ENCODE assay signal across 18 cellular contexts in genomic region chr4:182126567-182126966, GRCh38.
DNase-seq lines count a peak whose midpoint lies in the region; ATAC-seq and TF ChIP-seq lines count a peak whose summit lies in the region.
"Had no signal": no experiment of that assay in that cellular context is flagged by ENCODE, and none has a peak within 500 bp of the region (broad histone marks: within the 10 kb centered on the region; RNA-seq: fewer than 3 reads in every experiment).

No MANE protein-coding gene starts in this region.

- no peak for TF ChIP-seq CTCF in RWPE2 (IDR thresholded peaks at IDR 0.05; ENCODE audit: poor library complexity, severe bottlenecking)
- TF ChIP-seq CTCF in fibroblast of lung (conservative IDR thresholded peaks at IDR 0.05 in 1 of 2, IDR thresholded peaks at IDR 0.05 in 1 of 2; ENCODE audit: low read depth in 1 of 2, low read length in 2 of 2), result no peak
- no peak for TF ChIP-seq CTCF in smooth muscle cell (IDR thresholded peaks at IDR 0.05; ENCODE audit: borderline replicate concordance, insufficient read depth, poor library complexity, severe bottlenecking)

- no peaks in the 10 kb centered on the region for H3K27me3 Mint-ChIP-seq in T-cell
- H3K27me3 Mint-ChIP-seq: B cell; CD4-positive, alpha-beta T cell had no signal

- ATAC-seq in RWPE2 (ENCODE audit: low read depth) (peak; percentile 82), GM19463 (IDR thresholded peaks at IDR 0.05; ENCODE audit: unreplicated experiment) (no peak), T-cell (replicated peaks in 1 of 4) (no peak)

- H3K27ac Mint-ChIP-seq in T-cell, result no peak overlapping the region
- H3K27ac Mint-ChIP-seq: B cell; CD4-positive, alpha-beta T cell; H9 had no signal

- H3K4me3 Mint-ChIP-seq in T-cell, result no peak overlapping the region
- H3K4me3 Mint-ChIP-seq: B cell; CD4-positive, alpha-beta T cell; H9 had no signal

- H3K36me3 ChIP-seq in RWPE2 (ENCODE audit: low read depth) (no peaks in the 10 kb centered on the region), fibroblast of lung (ENCODE audit: control insufficient read depth, insufficient read depth, low read length) (no peaks in the 10 kb centered on the region), smooth muscle cell (ENCODE audit: low read depth) (no peaks in the 10 kb centered on the region)

- no peaks in the 10 kb centered on the region for H3K9me3 ChIP-seq in RWPE2 (ENCODE audit: severe bottlenecking)
- H3K9me3 ChIP-seq in fibroblast of lung (ENCODE audit: control insufficient read depth, insufficient read depth, low read depth, low read length), result no peaks in the 10 kb centered on the region
- peaks cover 9% of the 10 kb centered on the region for H3K9me3 ChIP-seq in smooth muscle cell (replicated peaks; ENCODE audit: low read depth)

- H3K9me3 Mint-ChIP-seq in T-cell, result peaks cover 17 to 21% (median 21%) of the 10 kb centered on the region in 3 donors

- no peaks in the 10 kb centered on the region for H3K27me3 ChIP-seq in RWPE2 (ENCODE audit: insufficient read depth, poor library complexity, severe bottlenecking)
- H3K27me3 ChIP-seq in fibroblast of lung (ENCODE audit: control insufficient read depth, insufficient read depth, low read length), result no peaks in the 10 kb centered on the region
- H3K27me3 ChIP-seq in smooth muscle cell (ENCODE audit: low read depth), result no peaks in the 10 kb centered on the region

- H3K9ac ChIP-seq in fibroblast of lung (ENCODE audit: insufficient read depth, low read length) (no peak overlapping the region), smooth muscle cell (ENCODE audit: low read depth) (no peak overlapping the region)

- no peak overlapping the region for H3K4me2 ChIP-seq in fibroblast of lung (ENCODE audit: extremely low read depth, insufficient read depth, low read length)
- peak overlapping the region; percentile 5 for H3K4me2 ChIP-seq in smooth muscle cell

- H3F3A ChIP-seq in smooth muscle cell (ENCODE audit: low read depth), result no peaks in the 10 kb centered on the region

- H2AFZ ChIP-seq in fibroblast of lung (ENCODE audit: low read length) (no peak overlapping the region), smooth muscle cell (ENCODE audit: low read depth) (no peak overlapping the region)

- no peaks in the 10 kb centered on the region for H3K79me2 ChIP-seq in fibroblast of lung (ENCODE audit: control insufficient read depth, insufficient read depth, low read length)
- no peaks in the 10 kb centered on the region for H3K79me2 ChIP-seq in smooth muscle cell (ENCODE audit: low read depth)

- no peaks in the 10 kb centered on the region for H4K20me1 ChIP-seq in fibroblast of lung (ENCODE audit: control insufficient read depth, extremely low read depth, insufficient read depth, low read length)
- no peaks in the 10 kb centered on the region for H4K20me1 ChIP-seq in smooth muscle cell (ENCODE audit: low read depth)

- POLR2A ChIA-PET in T-cell (lab: Charles Lee), result no interaction called here

- H3K4me1 ChIP-seq in RWPE2 (ENCODE audit: insufficient read depth, poor library complexity, severe bottlenecking) (peaks cover 12% of the 10 kb centered on the region), fibroblast of lung (ENCODE audit: control insufficient read depth, extremely low read depth, insufficient read depth, low read length) (no peaks in the 10 kb centered on the region), smooth muscle cell (ENCODE audit: low read depth) (no peaks in the 10 kb centered on the region)

- DNase-seq in HCEC 1CT (peak; percentile 43), RWPE2 (ENCODE audit: low spot score) (no peak), fibroblast of lung (ENCODE audit: low read depth in 2 of 2) (peak; percentile 15 to 81), smooth muscle cell (lab: John Stamatoyannopoulos, UW; ENCODE audit: unreplicated experiment) (no peak), GM19238 (ENCODE audit: insufficient read length, low spot score) (no peak), T-cell (no peak)
- DNase-seq: ACHN; Calu3; CD4-positive, alpha-beta T cell; GDM1; H9; NCI-H1048; NCI-H146; NCI-H2081 treated with DMSO at 0.1 percent for 48 hours; NCI-H69 had no signal

- CTCF ChIA-PET in T-cell (lab: Charles Lee), result no interaction called here

- WGBS in smooth muscle cell (ENCODE audit: low lambda C conversion rate), result 66% methylated on average over 2 of the region's 2 CpGs

- no peaks in the 10 kb centered on the region for H3K36me3 Mint-ChIP-seq in T-cell

- no peaks in the 10 kb centered on the region for H3K4me1 Mint-ChIP-seq in T-cell
- H3K4me1 Mint-ChIP-seq: B cell had no signal

- H3K4me3 ChIP-seq in RWPE2 (ENCODE audit: severe bottlenecking) (no peak overlapping the region), fibroblast of lung (replicated peaks in 1 of 4; ENCODE audit: control extremely low read depth in 1 of 4, insufficient read depth in 1 of 4, low read depth in 3 of 4, low read length in 4 of 4) (no peak overlapping the region), smooth muscle cell (no peak overlapping the region)
- H3K4me3 ChIP-seq: SK-N-MC had no signal

- peak overlapping the region; percentile 75 for H3K27ac ChIP-seq in RWPE2 (ENCODE audit: poor library complexity, severe bottlenecking)
- no peak overlapping the region for H3K27ac ChIP-seq in fibroblast of lung (ENCODE audit: insufficient read depth, low read length)
- peak overlapping the region; percentile 64 for H3K27ac ChIP-seq in smooth muscle cell (ENCODE audit: low read depth)
- H3K27ac ChIP-seq: SK-N-MC had no signal

Comparison
In these comparisons a context has a peak if more than half of its experiments do, and no peak if none do; other contexts are left out.
1. DNase-seq: peak in HCEC 1CT (single experiment) and fibroblast of lung (2 of 2); none in RWPE2 (single experiment), smooth muscle cell (single experiment), GM19238 (single experiment) and T-cell (0 of 34).